In genomic region chr15:50414624-50415023, GRCh38 we compare ENCODE assay signal across 33 cellular contexts.
"Had no signal": no experiment of that assay in that cellular context is flagged by ENCODE, and none has a peak within 500 bp of the region (broad histone marks: within the 10 kb centered on the region; RNA-seq: fewer than 3 reads in every experiment).

No MANE protein-coding gene starts in this region.

- FAIRE-seq: astrocyte, bronchial epithelial cell had no signal

- DNase-seq: activated effector memory CD4-positive, alpha-beta T cell treated with anti-CD3 and anti-CD28 coated beads, Interleukin-2, amount 50 U/mL, for 16 hours; activated effector memory CD4-positive, alpha-beta T cell treated with Interleukin-2 at 50 U/mL for 16 hours; activated gamma-delta T cell; activated gamma-delta T cell treated with Interleukin-2 at 50 U/mL for 16 hours; activated naive CD4-positive, alpha-beta T cell; activated naive CD4-positive, alpha-beta T cell treated with anti-CD3 and anti-CD28 coated beads for 36 hours; activated naive CD4-positive, alpha-beta T cell treated with anti-CD3 and anti-CD28 coated beads, Interleukin-2, amount 10 ng/mL, durations not matched to agents 7 days and 5 days; activated naive CD4-positive, alpha-beta T cell treated with anti-CD3 and anti-CD28 coated beads, Interleukin-2, amount 50 U/mL, for 16 hours; activated naive CD4-positive, alpha-beta T cell treated with Interleukin-2 at 50 U/mL for 16 hours; activated naive CD8-positive, alpha-beta T cell treated with anti-CD3 and anti-CD28 coated beads for 36 hours; activated naive CD8-positive, alpha-beta T cell treated with anti-CD3 and anti-CD28 coated beads, Interleukin-2, amount 10 ng/mL, durations not matched to agents 7 days and 5 days; activated naive CD8-positive, alpha-beta T cell treated with anti-CD3 and anti-CD28 coated beads, Interleukin-2, amount 50 U/mL, for 24 hours; activated T-cell treated with anti-CD3 and anti-CD28 coated beads, Interleukin-2, amount 50 U/mL, for 24 hours; activated T-cell treated with anti-CD3 and anti-CD28 coated beads, Interleukin-2, amount 50 U/mL, for 4 hours; activated T-cell treated with anti-CD3 and anti-CD28 coated beads, Interleukin-2, amount 50 U/mL, for 48 hours; activated T-cell treated with anti-CD3 and anti-CD28 coated beads, Interleukin-2, amount 50 U/mL, for 72 hours; adrenal gland; amniotic stem cell; amygdala; anterior cingulate cortex; aorta; body of pancreas; brain microvascular endothelial cell; caudate nucleus; central memory CD4-positive, alpha-beta T cell; cerebellar nuclear complex had no signal

- H3K27me3 ChIP-seq: adrenal gland, ascending aorta, body of pancreas, brain microvascular endothelial cell, breast epithelium, cardiac muscle cell had no signal

- H3K4me1 ChIP-seq: adrenal gland, ascending aorta, body of pancreas, breast epithelium had no signal

- ATAC-seq: activated naive CD4-positive, alpha-beta T cell treated with anti-CD3 and anti-CD28 coated beads, Interleukin-2, amount 50 U/mL, for 72 hours; activated naive CD8-positive, alpha-beta T cell treated with anti-CD3 and anti-CD28 coated beads, Interleukin-2, amount 50 U/mL, for 24 hours; activated T-cell treated with anti-CD3 and anti-CD28 coated beads, Interleukin-2, amount 50 U/mL, for 4 hours; activated T-cell treated with anti-CD3 and anti-CD28 coated beads, Interleukin-2, amount 50 U/mL, for 72 hours; activated T-helper 17 cell treated with anti-CD3 and anti-CD28 coated beads, Interleukin-2, amount 50 U/mL, for 72 hours; body of pancreas had no signal

- H3K4me3 ChIP-seq: adrenal gland, ascending aorta, body of pancreas, breast epithelium, cardiac muscle cell had no signal

- H3K9me3 ChIP-seq: adrenal gland, ascending aorta, body of pancreas, breast epithelium had no signal

- H3K27ac ChIP-seq: adrenal gland, ascending aorta, body of pancreas, brain microvascular endothelial cell, breast epithelium, cardiac muscle cell had no signal

- H3K36me3 ChIP-seq: adrenal gland, ascending aorta, brain microvascular endothelial cell, breast epithelium, cardiac muscle cell had no signal
